In the genomic region with DNA sequence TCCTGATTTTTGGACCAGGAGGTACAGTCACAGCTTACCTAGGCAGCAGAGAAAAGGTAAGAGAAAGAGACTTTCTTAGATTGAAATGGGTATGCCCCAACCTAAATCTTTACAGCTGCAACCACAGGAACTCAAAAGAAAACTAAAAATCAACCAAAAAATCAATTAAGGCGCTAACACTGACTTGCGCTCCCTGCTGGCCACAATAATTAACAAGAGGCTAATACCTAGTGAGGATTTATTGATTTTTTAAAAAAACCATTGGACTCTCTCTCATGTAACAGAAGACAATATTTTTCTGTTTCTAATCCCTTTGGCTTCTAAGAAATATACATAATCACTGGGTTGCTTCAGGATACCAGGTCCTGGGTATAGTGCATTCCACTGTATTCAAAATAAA, we compare ENCODE assay signal across 18 cellular contexts.
DNase-seq lines count a peak whose midpoint lies in the region; ATAC-seq and TF ChIP-seq lines count a peak whose summit lies in the region.
"Had no signal": no experiment of that assay in that cellular context is flagged by ENCODE, and none has a peak within 500 bp of the region (broad histone marks: within the 10 kb centered on the region; RNA-seq: fewer than 3 reads in every experiment).

No MANE protein-coding gene starts in this region.

- CTCF ChIA-PET in activated CD4-positive, alpha-beta memory T cell treated with anti-CD3 and anti-CD28 coated beads for 36 hours (lab: Charles Lee), result no interaction called here

- no peak overlapping the region for H3K4me3 ChIP-seq in GM23248
- H3K4me3 ChIP-seq in hepatocyte, result no peak overlapping the region

- H3K4me1 Mint-ChIP-seq in activated CD4-positive, alpha-beta memory T cell treated with anti-CD3 and anti-CD28 coated beads for 36 hours (ENCODE audit: low read depth), result no peaks in the 10 kb centered on the region
- H3K4me1 Mint-ChIP-seq: IgD-negative memory B cell had no signal

- H3K27ac Mint-ChIP-seq in activated CD4-positive, alpha-beta memory T cell treated with anti-CD3 and anti-CD28 coated beads for 36 hours, result no peak overlapping the region
- H3K27ac Mint-ChIP-seq: IgD-negative memory B cell; T-helper 2 cell treated with Interferon-gamma antibody and Interleukin-4, amounts not matched to agents 5 μg/mL and 100 μg/mL, for 36 hours had no signal

- POLR2A ChIA-PET in activated CD4-positive, alpha-beta memory T cell treated with anti-CD3 and anti-CD28 coated beads for 36 hours (lab: Charles Lee), result no interaction called here

- H3K4me2 ChIP-seq in GM23248 (ENCODE audit: unreplicated experiment) (no peak overlapping the region), hepatocyte (no peak overlapping the region)

- no peak overlapping the region for H3K27ac ChIP-seq in C4-2B
- no peak overlapping the region for H3K27ac ChIP-seq in GM23248
- no peak overlapping the region for H3K27ac ChIP-seq in hepatocyte
- no peak overlapping the region for H3K27ac ChIP-seq in substantia nigra (ENCODE audit: low read depth, low read length, poor library complexity, severe bottlenecking)
- H3K27ac ChIP-seq: epithelial cell of prostate had no signal

- no peaks in the 10 kb centered on the region for H3K27me3 Mint-ChIP-seq in activated CD4-positive, alpha-beta memory T cell treated with anti-CD3 and anti-CD28 coated beads for 36 hours
- H3K27me3 Mint-ChIP-seq: IgD-negative memory B cell had no signal

- no peaks in the 10 kb centered on the region for H3K27me3 ChIP-seq in GM23248 (replicated peaks; ENCODE audit: insufficient read depth)
- H3K27me3 ChIP-seq in hepatocyte, result no peaks in the 10 kb centered on the region

- 39 to 54% methylated on average over 2 of the region's 2 CpGs for WGBS in GM23248 (ENCODE audit: low coverage in 1 of 2, low lambda C conversion rate in 2 of 2, missing lambda C conversion rate in 2 of 2), 2 experiments
- WGBS in hepatocyte (ENCODE audit: low lambda C conversion rate, missing lambda C conversion rate), result 63% methylated on average over 2 of the region's 2 CpGs

- H3F3A ChIP-seq in GM23248 (ENCODE audit: insufficient read depth), result no peaks in the 10 kb centered on the region

- H3K79me2 ChIP-seq in GM23248 (ENCODE audit: insufficient read depth) (no peaks in the 10 kb centered on the region), hepatocyte (no peaks in the 10 kb centered on the region)

- no peak for ATAC-seq in esophagus mucosa

- H2AFZ ChIP-seq in GM23248 (no peak overlapping the region), hepatocyte (no peak overlapping the region)

- H3K9me2 ChIP-seq in GM23248 (ENCODE audit: insufficient read depth), result no peaks in the 10 kb centered on the region
- no peaks in the 10 kb centered on the region for H3K9me2 ChIP-seq in hepatocyte (replicated peaks; ENCODE audit: insufficient read depth)

- H3K9ac ChIP-seq in GM23248, result no peak overlapping the region

- no peaks in the 10 kb centered on the region for H3K36me3 ChIP-seq in GM23248 (ENCODE audit: low read depth)
- H3K36me3 ChIP-seq in hepatocyte (replicated peaks; ENCODE audit: insufficient read depth, low read depth), result no peaks in the 10 kb centered on the region

- no peak overlapping the region for H3K4me3 Mint-ChIP-seq in activated CD4-positive, alpha-beta memory T cell treated with anti-CD3 and anti-CD28 coated beads for 36 hours
- H3K4me3 Mint-ChIP-seq: IgD-negative memory B cell; T-helper 2 cell treated with Interferon-gamma antibody and Interleukin-4, amounts not matched to agents 5 μg/mL and 100 μg/mL, for 36 hours had no signal

- H3K4me1 ChIP-seq in GM23248 (ENCODE audit: insufficient read depth) (no peaks in the 10 kb centered on the region), hepatocyte (ENCODE audit: insufficient read depth) (no peaks in the 10 kb centered on the region)

- DNase-seq in GM23248, result peak; percentile 30
- DNase-seq in RKO (ENCODE audit: low spot score), result peak; percentile 7
- no peak for DNase-seq in hepatocyte (ENCODE audit: low spot score)
- no peak for DNase-seq in substantia nigra (lab: John Stamatoyannopoulos, UW)
- no peak for DNase-seq in activated CD4-positive, alpha-beta memory T cell treated with anti-CD3 and anti-CD28 coated beads for 36 hours
- DNase-seq in KG1 (lab: John Stamatoyannopoulos, UW), result no peak
- DNase-seq: activated CD8-positive, alpha-beta memory T cell treated with anti-CD3 and anti-CD28 coated beads for 24 hours; activated naive CD4-positive, alpha-beta T cell treated with Interleukin-2 at 50 U/mL for 16 hours; caudate nucleus; DMS79; NCI-H2107; stimulated activated CD4-positive, alpha-beta T cell treated with anti-CD3 and anti-CD28 coated beads, Interleukin-4, amount 100 ng/mL, for 24 hours; stimulated activated naive CD4-positive, alpha-beta T cell treated with Interleukin-2 at 50 U/mL for 16 hours had no signal

- intact Hi-C loops in activated CD4-positive, alpha-beta memory T cell treated with anti-CD3 and anti-CD28 coated beads for 36 hours (cut with micrococcal nuclease), result no loop called here

- TF ChIP-seq CTCF in C4-2B (conservative IDR thresholded peaks at IDR 0.05), result peak; percentile 71
- TF ChIP-seq CTCF in hepatocyte (IDR thresholded peaks at IDR 0.05; ENCODE audit: poor library complexity), result peak; percentile 33

- H3K9me3 ChIP-seq in GM23248 (ENCODE audit: low read depth) (no peaks in the 10 kb centered on the region), hepatocyte (ENCODE audit: low read depth) (no peaks in the 10 kb centered on the region)

- H4K20me1 ChIP-seq in GM23248 (ENCODE audit: insufficient read depth) (no peaks in the 10 kb centered on the region), hepatocyte (ENCODE audit: insufficient read depth, poor library complexity, severe bottlenecking) (no peaks in the 10 kb centered on the region)

- in situ Hi-C loops in GM23248 (cut with MboI), result no loop called here

- no peaks in the 10 kb centered on the region for H3K36me3 Mint-ChIP-seq in activated CD4-positive, alpha-beta memory T cell treated with anti-CD3 and anti-CD28 coated beads for 36 hours
- H3K36me3 Mint-ChIP-seq: IgD-negative memory B cell had no signal

- no peaks in the 10 kb centered on the region for H3K9me3 Mint-ChIP-seq in activated CD4-positive, alpha-beta memory T cell treated with anti-CD3 and anti-CD28 coated beads for 36 hours
- H3K9me3 Mint-ChIP-seq: T-helper 2 cell treated with Interferon-gamma antibody and Interleukin-4, amounts not matched to agents 5 μg/mL and 100 μg/mL, for 36 hours had no signal

Comparison
In these comparisons a context has a peak if more than half of its experiments do, and no peak if none do; other contexts are left out.
1. DNase-seq: peak in GM23248 (single experiment) and RKO (single experiment); none in hepatocyte (single experiment), substantia nigra (0 of 49), activated CD4-positive, alpha-beta memory T cell treated with anti-CD3 and anti-CD28 coated beads for 36 hours (single experiment) and KG1 (single experiment).